Comparison of ENCODE assay signal across 2 cellular contexts in genomic region chr4:101229116-101229515, GRCh38.
TF ChIP-seq lines count a peak whose summit lies in the region.

No MANE protein-coding gene starts in this region.

TF ChIP-seq in A549, 52 proteins besides CTCF, POLR2A, EP300 and RAD21 (continued from another document):
- TF ChIP-seq ATOH8 (CRISPR knock-in tag; IDR thresholded peaks at IDR 0.05; ENCODE audit: low read depth): no peak
TF ChIP-seq in A549: peak in this region for 0.

TF ChIP-seq in IMR-90, 13 proteins besides CTCF, POLR2A, EP300 and RAD21 (continued from another document):
- no peak for TF ChIP-seq ELK1 (IDR thresholded peaks at IDR 0.05; ENCODE audit: borderline replicate concordance, low read depth, low read length)
- no peak for TF ChIP-seq CHD1 (IDR thresholded peaks at IDR 0.05; ENCODE audit: low read depth, low read length)
- no peak for TF ChIP-seq FOS (IDR thresholded peaks at IDR 0.05; ENCODE audit: low read depth, low read length)
- TF ChIP-seq RFX5 (IDR thresholded peaks at IDR 0.05; ENCODE audit: low read depth, low read length): no peak
- TF ChIP-seq MXI1 (IDR thresholded peaks at IDR 0.05; ENCODE audit: borderline replicate concordance, low read depth, low read length): no peak
- no peak for TF ChIP-seq RCOR1 (IDR thresholded peaks at IDR 0.05; ENCODE audit: insufficient replicate concordance, low read length)
- TF ChIP-seq USF2 (IDR thresholded peaks at IDR 0.05; ENCODE audit: low read depth, low read length): no peak
- no peak for TF ChIP-seq MAZ (IDR thresholded peaks at IDR 0.05; ENCODE audit: borderline replicate concordance, low read depth, low read length)
- no peak for TF ChIP-seq BHLHE40 (IDR thresholded peaks at IDR 0.05; ENCODE audit: low read depth, low read length)
- no peak for TF ChIP-seq NFE2L2 (IDR thresholded peaks at IDR 0.05; ENCODE audit: low read depth, low read length)
- no peak for TF ChIP-seq CEBPB (IDR thresholded peaks at IDR 0.05; ENCODE audit: low read depth, low read length)
- TF ChIP-seq SMC3 (IDR thresholded peaks at IDR 0.05; ENCODE audit: low read depth, low read length): no peak
